Comparison of ENCODE assay signal across 1 cellular context in genomic region chr19:49613374-49613773, GRCh38.
TF ChIP-seq lines count a peak whose summit lies in the region.

No MANE protein-coding gene starts in this region.

TF ChIP-seq in endothelial cell of umbilical vein, 7 proteins besides CTCF, POLR2A, EP300 and RAD21 (continued from another document):
- peak; percentile 38 for TF ChIP-seq MAX (IDR thresholded peaks at IDR 0.05; ENCODE audit: insufficient read depth, insufficient read length)
- peak; percentile 44 for TF ChIP-seq JUN (IDR thresholded peaks at IDR 0.05; ENCODE audit: borderline replicate concordance, insufficient read depth, insufficient read length, low read depth)
- TF ChIP-seq GATA2 (IDR thresholded peaks at IDR 0.05; ENCODE audit: insufficient read depth, insufficient read length, low read depth, low read length): no peak
